Comparison of ENCODE assay signal across 28 cellular contexts in genomic region chr11:89021339-89021738, GRCh38. TPM values are rescaled to one million over a fixed set of nuclear protein-coding genes. Genes with fewer than 3 reads are reported as not detected.
"Had no signal": no experiment of that assay in that cellular context is flagged by ENCODE, and none has a peak within 500 bp of the region (broad histone marks: within the 10 kb centered on the region; RNA-seq: fewer than 3 reads in every experiment).

No MANE protein-coding gene starts in this region.

- H3K4me1 ChIP-seq: colonic mucosa, esophagus squamous epithelium, gastrocnemius medialis, heart right ventricle, left lung, lower lobe of right lung had no signal

- FAIRE-seq: endometrium, islet of Langerhans, keratinocyte had no signal

- H3K4me3 ChIP-seq: colonic mucosa, esophagus squamous epithelium, gastrocnemius medialis, heart right ventricle, left lung, lower lobe of right lung, mucosa of descending colon had no signal

- H3K27me3 ChIP-seq: colonic mucosa, esophagus squamous epithelium, gastrocnemius medialis, heart right ventricle, left lung had no signal

- DNase-seq: colonic mucosa; cortex of kidney; effector CD8-positive, alpha-beta T cell; effector memory CD8-positive, alpha-beta T cell; endodermal cell; erythroblast; esophagus squamous epithelium; foreskin fibroblast; gastrocnemius medialis; glutamatergic neuron; head of caudate nucleus; heart right ventricle; hippocampal formation; left cardiac atrium; left lung; left ventricle myocardium superior; lower lobe of right lung; mesenchymal stem cell; mucosa of descending colon; naive B cell had no signal

- H3K9me3 ChIP-seq: colonic mucosa, esophagus squamous epithelium, gastrocnemius medialis, lower lobe of right lung, mucosa of descending colon had no signal

- ATAC-seq: effector memory CD8-positive, alpha-beta T cell; esophagus mucosa; gastrocnemius medialis; heart right ventricle; left cardiac atrium; left lung; left ventricle myocardium superior; lower lobe of right lung; mucosa of descending colon had no signal

- H3K27ac ChIP-seq: colonic mucosa, epithelial cell of prostate, esophagus squamous epithelium, gastrocnemius medialis, heart right ventricle, left lung, lower lobe of right lung had no signal

- H3K36me3 ChIP-seq: colonic mucosa, esophagus squamous epithelium, gastrocnemius medialis, heart right ventricle, left lung, lower lobe of right lung had no signal

RNA-seq across cellular contexts. Expression of gene GRM5, which starts 44.4 kb away (rescaled TPM):
- total RNA-seq: colonic mucosa, esophagus mucosa, gastrocnemius medialis, left ventricle myocardium superior, lower leg skin, lung microvascular endothelial cell, mucosa of descending colon, myocyte had no signal
- polyA plus RNA-seq: keratinocyte had no signal
